ENCODE assay signal across 10 cellular contexts in the genomic region with DNA sequence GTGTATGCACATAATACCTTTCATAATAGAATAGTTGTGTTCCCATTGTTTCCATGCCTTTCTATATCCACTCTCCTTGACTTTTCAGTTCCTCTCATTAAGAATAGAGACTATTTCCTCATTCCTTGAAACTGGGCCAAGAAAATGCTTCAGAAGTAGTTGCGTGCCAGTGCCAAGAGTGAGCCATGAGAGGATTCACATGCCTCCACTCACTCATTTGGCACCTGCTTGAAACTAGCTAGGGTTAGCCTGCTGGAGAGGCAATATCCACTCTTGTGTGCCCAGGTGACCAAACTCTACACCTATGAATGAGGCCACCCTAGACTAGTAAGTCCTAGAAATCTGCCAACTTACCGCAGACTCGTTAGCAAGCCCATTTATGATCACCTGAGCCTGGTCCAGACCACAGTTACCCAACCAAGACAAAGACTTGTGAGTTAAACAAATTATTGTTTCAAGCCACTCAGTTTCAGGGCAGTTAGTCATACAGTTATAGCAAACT.
DNase-seq lines count a peak whose midpoint lies in the region; ATAC-seq and TF ChIP-seq lines count a peak whose summit lies in the region.
"Had no signal": no experiment of that assay in that cellular context is flagged by ENCODE, and none has a peak within 500 bp of the region (broad histone marks: within the 10 kb centered on the region; RNA-seq: fewer than 3 reads in every experiment).

No MANE protein-coding gene starts in this region.

- WGBS in mammary epithelial cell (ENCODE audit: low coverage, missing lambda C conversion rate), result 7% methylated on average over 3 of the region's 3 CpGs

- H3K36me3 ChIP-seq in mammary epithelial cell (ENCODE audit: insufficient read depth, low read length), result no peaks in the 10 kb centered on the region

- H3K79me2 ChIP-seq in mammary epithelial cell (ENCODE audit: insufficient read depth, low read length), result no peaks in the 10 kb centered on the region

- DNase-seq in DMS53 (lab: John Stamatoyannopoulos, UW) (peak; percentile 67), DMS53 treated with DMSO at 0.1 percent for 48 hours (lab: John Stamatoyannopoulos, UW; ENCODE audit: unreplicated experiment) (no peak), mammary epithelial cell (peak; percentile 84), retinal pigment epithelial cell (ENCODE audit: low read depth) (peak; percentile 93), T-helper 17 cell (no peak)
- DNase-seq: naive thymus-derived CD8-positive, alpha-beta T cell had no signal

- no peak overlapping the region for H3K4me2 ChIP-seq in mammary epithelial cell (ENCODE audit: insufficient read depth, low read depth, low read length)

- H3K27ac Mint-ChIP-seq in T-helper 17 cell, result no peak overlapping the region
- H3K27ac Mint-ChIP-seq: naive thymus-derived CD8-positive, alpha-beta T cell had no signal

- CTCF ChIA-PET in mammary epithelial cell (lab: Charles Lee; ENCODE audit: low non-redundant PET), result no interaction called here

- H4K20me1 ChIP-seq in mammary epithelial cell (ENCODE audit: insufficient read depth, low read length), result no peaks in the 10 kb centered on the region

- TF ChIP-seq CTCF in mammary epithelial cell (conservative IDR thresholded peaks at IDR 0.05 in 1 of 2, IDR thresholded peaks at IDR 0.05 in 1 of 2; ENCODE audit: extremely low read depth in 1 of 2, insufficient read depth in 1 of 2, low read depth in 1 of 2, low read length in 2 of 2) (no peak), retinal pigment epithelial cell (conservative IDR thresholded peaks at IDR 0.05; ENCODE audit: low read depth, low read length) (no peak)

- no peak overlapping the region for H3K27ac ChIP-seq in mammary epithelial cell (ENCODE audit: insufficient read depth, low read depth, low read length)

- dilution Hi-C loops in mammary epithelial cell (cut with HindIII; ENCODE audit: low sequenced_read_pairs), result no loop called here

- H3K9me3 ChIP-seq in mammary epithelial cell (replicated peaks; ENCODE audit: insufficient read depth, low read length) (no peaks in the 10 kb centered on the region), T-helper 17 cell (ENCODE audit: control insufficient read depth, low read length, poor library complexity, severe bottlenecking) (no peaks in the 10 kb centered on the region)

- H3K4me3 ChIP-seq in mammary epithelial cell (replicated peaks in 1 of 3; ENCODE audit: insufficient read depth in 1 of 3, low read depth in 2 of 3, low read length in 3 of 3) (no peak overlapping the region), retinal pigment epithelial cell (ENCODE audit: low read length) (no peak overlapping the region)

- H3K4me1 ChIP-seq in mammary epithelial cell (ENCODE audit: insufficient read depth, low read length), result peaks cover 16% of the 10 kb centered on the region

- in situ Hi-C loops in mammary epithelial cell (cut with MboI; ENCODE audit: low sequenced_read_pairs in 2 of 2), result loop anchor here (10.0 to 25.0 kb wide), 5 partner anchors 281 to 981 kb away; no protein-coding TSS in a partner anchor

- H3K36me3 Mint-ChIP-seq in T-helper 17 cell (ENCODE audit: low read depth), result peaks cover 5% of the 10 kb centered on the region
- H3K36me3 Mint-ChIP-seq: naive thymus-derived CD8-positive, alpha-beta T cell had no signal

- no TSS peak for BruUV-seq in mammary epithelial cell (replicated peaks; lab: Mats Ljungman, UMichigan)

- H3K4me1 Mint-ChIP-seq in T-helper 17 cell, result peaks cover 2% of the 10 kb centered on the region
- H3K4me1 Mint-ChIP-seq: naive thymus-derived CD8-positive, alpha-beta T cell had no signal

- H3K27me3 Mint-ChIP-seq in T-helper 17 cell, result peaks cover 41% of the 10 kb centered on the region

- intact Hi-C loops in mammary epithelial cell (cut with micrococcal nuclease), result no loop called here

- H3K9ac ChIP-seq in mammary epithelial cell (ENCODE audit: insufficient read depth, low read length), result no peak overlapping the region

- peak; percentile 35 for ATAC-seq in HG03469 (IDR thresholded peaks at IDR 0.05; ENCODE audit: unreplicated experiment)
- no peak for ATAC-seq in T-helper 17 cell
- no peak for ATAC-seq in GM21619 (IDR thresholded peaks at IDR 0.05; ENCODE audit: unreplicated experiment)
- no peak for ATAC-seq in GM21528 (IDR thresholded peaks at IDR 0.05; ENCODE audit: low FRiP score, unreplicated experiment)
- ATAC-seq: naive thymus-derived CD8-positive, alpha-beta T cell; Panc1 had no signal

- no peak overlapping the region for H3K4me3 Mint-ChIP-seq in T-helper 17 cell
- H3K4me3 Mint-ChIP-seq: naive thymus-derived CD8-positive, alpha-beta T cell had no signal

- no peak overlapping the region for H2AFZ ChIP-seq in mammary epithelial cell (ENCODE audit: low read depth, low read length)

- no peaks in the 10 kb centered on the region for H3K27me3 ChIP-seq in mammary epithelial cell (ENCODE audit: insufficient read depth, low read length)

Comparison
In these comparisons a context has a peak if more than half of its experiments do, and no peak if none do; other contexts are left out.
1. DNase-seq: peak in DMS53 (single experiment), mammary epithelial cell (single experiment) and retinal pigment epithelial cell (single experiment); none in DMS53 treated with DMSO at 0.1 percent for 48 hours (single experiment) and T-helper 17 cell (0 of 3).